Comparison of ENCODE assay signal across 8 cellular contexts in genomic region chr4:56757821-56758400, GRCh38.
DNase-seq lines count a peak whose midpoint lies in the region; ATAC-seq and TF ChIP-seq lines count a peak whose summit lies in the region.

No MANE protein-coding gene starts in this region.

- intact Hi-C loops in ovary (cut with DNase I) = no loop called here

- WGBS in esophagus, 2 donors = 28 to 29% methylated on average over 6 of the region's 6 CpGs
- WGBS in ovary, 3 donors = 3 to 16% (median 5%) methylated on average over 6 of the region's 6 CpGs
- 13% methylated on average over 6 of the region's 6 CpGs for WGBS in tibial nerve, 2 donors

- H3K4me3 ChIP-seq in NB4 (ENCODE audit: low read depth, low read length) (no peak overlapping the region), esophagus (ENCODE audit: low read depth in 1 of 2, low read length in 2 of 2) (no peak overlapping the region), ovary (no peak overlapping the region), tibial nerve (no peak overlapping the region)

- TF ChIP-seq POLR2A in GM15510 (IDR thresholded peaks at IDR 0.05; ENCODE audit: borderline replicate concordance, extremely low read depth, insufficient read length) (peak; percentile 44), NB4 (IDR thresholded peaks at IDR 0.05; ENCODE audit: extremely low read depth, insufficient read length) (no peak), ovary (IDR thresholded peaks at IDR 0.05) (no peak), tibial nerve (IDR thresholded peaks at IDR 0.05) (no peak)

- peak; percentile 91 for ATAC-seq in HG02588 (IDR thresholded peaks at IDR 0.05; ENCODE audit: unreplicated experiment)

- no peaks in the 10 kb centered on the region for H3K9me3 ChIP-seq in esophagus (ENCODE audit: control insufficient read depth in 2 of 2, insufficient read depth in 1 of 2, low read depth in 1 of 2, low read length in 1 of 2)
- H3K9me3 ChIP-seq in ovary = no peaks in the 10 kb centered on the region
- no peaks in the 10 kb centered on the region for H3K9me3 ChIP-seq in tibial nerve

- TF ChIP-seq EP300 in ovary (IDR thresholded peaks at IDR 0.05) = no peak
- no peak for TF ChIP-seq EP300 in tibial nerve (IDR thresholded peaks at IDR 0.05)

- H3K36me3 ChIP-seq in esophagus (ENCODE audit: control insufficient read depth in 2 of 2, insufficient read depth in 2 of 2, low read length in 1 of 2) (no peaks in the 10 kb centered on the region), ovary (no peaks in the 10 kb centered on the region), tibial nerve (no peaks in the 10 kb centered on the region)

- TF ChIP-seq CTCF in NB4 (IDR thresholded peaks at IDR 0.05; ENCODE audit: low read depth, low read length) (no peak), ovary (IDR thresholded peaks at IDR 0.05) (no peak), tibial nerve (IDR thresholded peaks at IDR 0.05) (no peak)

- peak; percentile 65 for DNase-seq in NB4 (ENCODE audit: low read depth)
- peak; percentile 31 to 44 (median 40) for DNase-seq in activated CD8-positive, alpha-beta memory T cell treated with anti-CD3 and anti-CD28 coated beads for 48 hours (ENCODE audit: low read depth in 2 of 3, low spot score in 2 of 3)
- DNase-seq in ovary = peak in 3 of 5 donors; percentile 15 to 32 (median 21)
- DNase-seq in tibial nerve (ENCODE audit: low spot score in 2 of 2) = peak in 1 of 2 donors; percentile 7
- no peak for DNase-seq in NCI-H146 (lab: John Stamatoyannopoulos, UW)

- peaks cover 3 to 4% of the 10 kb centered on the region in 2 donors for H3K4me1 ChIP-seq in esophagus (ENCODE audit: control insufficient read depth in 2 of 2, insufficient read depth in 2 of 2, low read length in 1 of 2)
- H3K4me1 ChIP-seq in ovary (ENCODE audit: insufficient read depth) = peaks cover 2% of the 10 kb centered on the region
- H3K4me1 ChIP-seq in tibial nerve = peaks cover 0 to 18% (median 13%) of the 10 kb centered on the region in 4 donors

- H3K27ac ChIP-seq in esophagus (ENCODE audit: low read depth in 2 of 2, low read length in 1 of 2) (peak overlapping the region; percentile 57 to 65), ovary (no peak overlapping the region), tibial nerve (peak overlapping the region in 3 of 4 donors; percentile 28 to 36 (median 32))

- H3K27me3 ChIP-seq in esophagus (ENCODE audit: control insufficient read depth in 1 of 2, insufficient read depth in 2 of 2, low read length in 2 of 2) (no peaks in the 10 kb centered on the region), ovary (no peaks in the 10 kb centered on the region), tibial nerve (no peaks in the 10 kb centered on the region)

Comparison
In these comparisons a context has a peak if more than half of its experiments do, and no peak if none do; other contexts are left out.
1. H3K27ac ChIP-seq: peak in esophagus (2 of 2) and tibial nerve (3 of 4); none in ovary (0 of 2).